In the genomic region with DNA sequence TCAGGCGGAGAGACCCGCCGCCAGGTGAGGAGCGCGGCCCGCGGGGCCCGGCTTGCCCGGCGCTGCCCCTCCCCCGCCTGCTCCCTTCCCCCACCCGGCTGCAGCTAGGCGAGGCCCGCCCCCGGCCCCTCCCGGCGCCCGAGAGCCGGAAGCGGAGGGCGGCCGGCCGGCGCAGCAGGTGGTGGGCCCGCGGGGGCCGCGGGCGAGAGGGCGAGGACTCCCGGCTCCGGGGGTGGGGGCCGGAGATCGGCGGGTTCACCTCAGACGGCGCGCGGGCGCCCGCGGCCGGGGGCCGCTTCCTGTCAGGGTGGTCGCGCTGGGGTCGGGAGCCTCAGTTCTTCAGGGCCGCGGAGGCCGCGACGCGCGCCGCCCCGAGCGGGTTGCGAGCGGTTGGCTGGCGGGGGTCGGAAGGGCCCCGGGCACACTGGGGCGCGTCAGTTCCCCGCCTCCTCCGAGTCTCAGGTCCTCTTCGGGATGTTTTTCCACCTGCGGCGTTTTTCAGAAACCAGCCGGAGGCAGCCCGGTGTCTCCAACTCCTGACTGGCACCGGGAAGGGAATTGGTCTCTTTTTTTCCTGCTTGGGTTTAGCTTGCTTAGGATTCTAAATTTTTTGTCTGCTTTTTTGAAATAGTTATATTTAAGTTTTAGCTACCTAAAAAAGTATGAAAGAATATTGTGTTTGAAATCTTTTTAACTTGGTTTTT, we compare ENCODE assay signal across 8 cellular contexts. TPM values are rescaled to one million over a fixed set of nuclear protein-coding genes. Genes with fewer than 3 reads are reported as not detected.
DNase-seq lines count a peak whose midpoint lies in the region; ATAC-seq and TF ChIP-seq lines count a peak whose summit lies in the region.

No MANE protein-coding gene starts in this region.

- peaks cover 4 to 24% of the 10 kb centered on the region in 2 donors for H3K4me1 ChIP-seq in thoracic aorta (ENCODE audit: control insufficient read depth in 1 of 2, low read depth in 2 of 2)

- H3K36me3 ChIP-seq in thoracic aorta, result no peaks in the 10 kb centered on the region

- H3K9me3 ChIP-seq in AG04450 (ENCODE audit: control insufficient read depth, insufficient read depth, low read length), result no peaks in the 10 kb centered on the region; the same call in 1 of the 2 replicates
- H3K9me3 ChIP-seq in thoracic aorta, result no peaks in the 10 kb centered on the region

- H3K36me3 Mint-ChIP-seq in activated CD8-positive, alpha-beta T cell treated with anti-CD3 and anti-CD28 coated beads, Interleukin-2, amount 10 ng/mL, durations not matched to agents 7 days and 5 days (ENCODE audit: low read depth), result no peaks in the 10 kb centered on the region
- H3K36me3 Mint-ChIP-seq in natural killer cell treated with Interleukin-12 subunit alpha and Interleukin-12 subunit beta and Interleukin-15 and Interleukin-18, amount 100 ng/mL, for 72 hours, result no peaks in the 10 kb centered on the region

- H3K4me1 Mint-ChIP-seq in activated CD8-positive, alpha-beta T cell treated with anti-CD3 and anti-CD28 coated beads, Interleukin-2, amount 10 ng/mL, durations not matched to agents 7 days and 5 days (ENCODE audit: low read depth), result peaks cover 43% of the 10 kb centered on the region
- peaks cover 26 to 39% of the 10 kb centered on the region in 2 donors for H3K4me1 Mint-ChIP-seq in natural killer cell treated with Interleukin-12 subunit alpha and Interleukin-12 subunit beta and Interleukin-15 and Interleukin-18, amount 100 ng/mL, for 72 hours (ENCODE audit: low read depth in 2 of 2)

- H3K27me3 ChIP-seq in AG04450 (ENCODE audit: control insufficient read depth, insufficient read depth, low read length) (peaks cover 15% of the 10 kb centered on the region), thoracic aorta (replicated peaks; ENCODE audit: insufficient read depth) (no peaks in the 10 kb centered on the region)

- ATAC-seq in GM18502 (IDR thresholded peaks at IDR 0.05; ENCODE audit: poor library complexity, unreplicated experiment) (peak; percentile 58), HG02870 (IDR thresholded peaks at IDR 0.05; ENCODE audit: unreplicated experiment) (peak; percentile 33), thoracic aorta (ENCODE audit: insufficient number of reproducible peaks, low FRiP score, low read depth) (peak; percentile 66)
- peak; percentile 73 for ATAC-seq in activated CD8-positive, alpha-beta T cell treated with anti-CD3 and anti-CD28 coated beads, Interleukin-2, amount 10 ng/mL, durations not matched to agents 7 days and 5 days
- ATAC-seq in natural killer cell treated with Interleukin-12 subunit alpha and Interleukin-12 subunit beta and Interleukin-15 and Interleukin-18, amount 100 ng/mL, for 72 hours, result peak; percentile 86 to 90

- H3K4me3 ChIP-seq in AG04450 (ENCODE audit: low read depth, low read length) (peak overlapping the region; percentile 70), thoracic aorta (peak overlapping the region; percentile 92)

- CTCF ChIA-PET in AG04450 (lab: Charles Lee), result interaction anchor here (0.6 to 1.5 kb wide), 2 partner anchors 94 to 98 kb away, joined by 3 to 5 read pairs; no protein-coding TSS in a partner anchor
- CTCF ChIA-PET in activated CD8-positive, alpha-beta T cell treated with anti-CD3 and anti-CD28 coated beads, Interleukin-2, amount 10 ng/mL, durations not matched to agents 7 days and 5 days (lab: Charles Lee), result interaction anchor here (1.0 to 3.4 kb wide), 9 partner anchors 8 to 114 kb away, joined by 3 to 22 read pairs (median 4); no protein-coding TSS in a partner anchor

- DNase-seq in AG04450 (ENCODE audit: low read depth, low spot score) (no peak), NCI-H2171 (lab: John Stamatoyannopoulos, UW) (peak; percentile 76), fibroblast of peridontal ligament (ENCODE audit: extremely low read depth) (peak; percentile 13), thoracic aorta (ENCODE audit: low spot score) (peak; percentile 5)
- DNase-seq in activated CD8-positive, alpha-beta T cell treated with anti-CD3 and anti-CD28 coated beads, Interleukin-2, amount 10 ng/mL, durations not matched to agents 7 days and 5 days, result peak; percentile 65
- DNase-seq in natural killer cell treated with Interleukin-12 subunit alpha and Interleukin-12 subunit beta and Interleukin-15 and Interleukin-18, amount 100 ng/mL, for 72 hours (ENCODE audit: low spot score), result peak; percentile 88

- H3K27ac Mint-ChIP-seq in activated CD8-positive, alpha-beta T cell treated with anti-CD3 and anti-CD28 coated beads, Interleukin-2, amount 10 ng/mL, durations not matched to agents 7 days and 5 days, result peak overlapping the region; percentile 96
- H3K27ac Mint-ChIP-seq in natural killer cell treated with Interleukin-12 subunit alpha and Interleukin-12 subunit beta and Interleukin-15 and Interleukin-18, amount 100 ng/mL, for 72 hours, result peak overlapping the region; percentile 86 to 94

- TF ChIP-seq CTCF in AG04450 (IDR thresholded peaks at IDR 0.05; ENCODE audit: low read depth, low read length) (no peak), thoracic aorta (IDR thresholded peaks at IDR 0.05) (no peak)

- H3K27me3 Mint-ChIP-seq in activated CD8-positive, alpha-beta T cell treated with anti-CD3 and anti-CD28 coated beads, Interleukin-2, amount 10 ng/mL, durations not matched to agents 7 days and 5 days (ENCODE audit: low read depth), result peaks cover 2% of the 10 kb centered on the region
- peaks cover 0 to 9% of the 10 kb centered on the region in 2 donors for H3K27me3 Mint-ChIP-seq in natural killer cell treated with Interleukin-12 subunit alpha and Interleukin-12 subunit beta and Interleukin-15 and Interleukin-18, amount 100 ng/mL, for 72 hours

- no peaks in the 10 kb centered on the region for H3K9me3 Mint-ChIP-seq in activated CD8-positive, alpha-beta T cell treated with anti-CD3 and anti-CD28 coated beads, Interleukin-2, amount 10 ng/mL, durations not matched to agents 7 days and 5 days (ENCODE audit: insufficient read depth)
- H3K9me3 Mint-ChIP-seq in natural killer cell treated with Interleukin-12 subunit alpha and Interleukin-12 subunit beta and Interleukin-15 and Interleukin-18, amount 100 ng/mL, for 72 hours, result no peaks in the 10 kb centered on the region

- peak overlapping the region; percentile 84 for H3K4me3 Mint-ChIP-seq in activated CD8-positive, alpha-beta T cell treated with anti-CD3 and anti-CD28 coated beads, Interleukin-2, amount 10 ng/mL, durations not matched to agents 7 days and 5 days
- H3K4me3 Mint-ChIP-seq in natural killer cell treated with Interleukin-12 subunit alpha and Interleukin-12 subunit beta and Interleukin-15 and Interleukin-18, amount 100 ng/mL, for 72 hours, result peak overlapping the region; percentile 92

- POLR2A ChIA-PET in AG04450 (lab: Yijun Ruan, JAX), result interaction anchor here (0.6 to 1.3 kb wide), 6 partner anchors 12 to 137 kb away, joined by 3 to 4 read pairs (median 4); no protein-coding TSS in a partner anchor
- POLR2A ChIA-PET in activated CD8-positive, alpha-beta T cell treated with anti-CD3 and anti-CD28 coated beads, Interleukin-2, amount 10 ng/mL, durations not matched to agents 7 days and 5 days (lab: Charles Lee), result interaction anchor here (0.8 to 2.3 kb wide), 10 partner anchors 11 to 164 kb away, joined by 3 to 9 read pairs (median 4); no protein-coding TSS in a partner anchor

- H3K27ac ChIP-seq in AG04450 (ENCODE audit: low read depth, low read length) (peak overlapping the region; percentile 82), thoracic aorta (peak overlapping the region; percentile 81)

RNA-seq across cellular contexts. Expression of gene ZFAND6, which starts 0.5 kb away (rescaled TPM):
- polyA plus RNA-seq in AG04450 (2011; rRNA removed), result 132 and 166 TPM in 2 replicates
- 71.1 and 102 TPM in 2 replicates for polyA minus RNA-seq in AG04450 (2011; rRNA and poly(A)+ RNA removed)
- total RNA-seq in activated CD8-positive, alpha-beta T cell treated with anti-CD3 and anti-CD28 coated beads, Interleukin-2, amount 10 ng/mL, durations not matched to agents 7 days and 5 days, result 10 to 100 TPM; 49.9 to 53.1 TPM
- total RNA-seq in natural killer cell treated with Interleukin-12 subunit alpha and Interleukin-12 subunit beta and Interleukin-15 and Interleukin-18, amount 100 ng/mL, for 72 hours, result 10 to 100 TPM; 39.3 to 46.6 TPM
- total RNA-seq in thoracic aorta, result 10 to 100 TPM; 43.5 to 80.0 TPM

Comparison
In these comparisons a context has a peak if more than half of its experiments do, and no peak if none do; other contexts are left out.
1. ATAC-seq: peak in every context shown above with its lines; median percentile 88 in natural killer cell treated with Interleukin-12 subunit alpha and Interleukin-12 subunit beta and Interleukin-15 and Interleukin-18, amount 100 ng/mL, for 72 hours; 73 in activated CD8-positive, alpha-beta T cell treated with anti-CD3 and anti-CD28 coated beads, Interleukin-2, amount 10 ng/mL, durations not matched to agents 7 days and 5 days; 66 in thoracic aorta; 58 in GM18502; 33 in HG02870.